17 cellular contexts compared by ENCODE assay signal in genomic region chr4:61572160-61572559, GRCh38.
A peak's percentile ranks its signal among the peaks of the same experiment; 100 is the strongest.
DNase-seq lines count a peak whose midpoint lies in the region; ATAC-seq and TF ChIP-seq lines count a peak whose summit lies in the region.
"Had no signal": no experiment of that assay in that cellular context is flagged by ENCODE, and none has a peak within 500 bp of the region (broad histone marks: within the 10 kb centered on the region; RNA-seq: fewer than 3 reads in every experiment).

No MANE protein-coding gene starts in this region.

- H3K9me3 ChIP-seq in mesenchymal stem cell (ENCODE audit: control insufficient read depth, low read length) (no peaks in the 10 kb centered on the region), prostate gland (no peaks in the 10 kb centered on the region), Karpas-422 (ENCODE audit: low read length) (peaks cover 39% of the 10 kb centered on the region)
- H3K9me3 ChIP-seq: mucosa of descending colon, thoracic aorta had no signal

- no peak overlapping the region for H2BK12ac ChIP-seq in mesenchymal stem cell (ENCODE audit: low read length in 2 of 2)

- TF ChIP-seq POLR2A in prostate gland (IDR thresholded peaks at IDR 0.05) (no peak), GM18505 (IDR thresholded peaks at IDR 0.05; ENCODE audit: borderline replicate concordance, extremely low read depth, insufficient read depth, insufficient read length) (no peak)

- DNase-seq in HL-60 (ENCODE audit: low read depth in 1 of 2, low spot score in 1 of 2) (peak; percentile 14 to 20), NOMO-1 treated with dmso at 0.1 percent for 144 hours (lab: John Stamatoyannopoulos, UW; ENCODE audit: unreplicated experiment) (peak; percentile 26), astrocyte of the hippocampus (ENCODE audit: low read depth, low spot score) (peak; percentile 72), mesenchymal stem cell (peak; percentile 76), prostate gland (ENCODE audit: low spot score) (no peak), Karpas-422 (no peak)
- DNase-seq: activated CD4-positive, alpha-beta memory T cell treated with anti-CD3 and anti-CD28 coated beads for 36 hours; aorta; DMS79; mucosa of descending colon; NCI-H1436; NCI-H345; RPMI8226 had no signal

- TF ChIP-seq CTCF in HL-60 (IDR thresholded peaks at IDR 0.05; ENCODE audit: insufficient read depth, low read length) (no peak), prostate gland (IDR thresholded peaks at IDR 0.05) (no peak)

- H2AFZ ChIP-seq in mesenchymal stem cell (ENCODE audit: low read depth, low read length) (no peak overlapping the region), Karpas-422 (ENCODE audit: low read length) (no peak overlapping the region)

- no peak overlapping the region for H2BK15ac ChIP-seq in mesenchymal stem cell (ENCODE audit: low read depth, poor library complexity, severe bottlenecking)

- H3K4me2 ChIP-seq in mesenchymal stem cell (ENCODE audit: low read length, poor library complexity, severe bottlenecking): no peak overlapping the region
- no peak overlapping the region for H3K4me2 ChIP-seq in Karpas-422 (ENCODE audit: low read depth, low read length, poor library complexity, severe bottlenecking)

- H3K27me3 ChIP-seq in HL-60 (ENCODE audit: insufficient read depth, poor library complexity, severe bottlenecking): no peaks in the 10 kb centered on the region
- no peaks in the 10 kb centered on the region for H3K27me3 ChIP-seq in mesenchymal stem cell (ENCODE audit: control insufficient read depth in 1 of 2, insufficient read depth in 1 of 2, low read length in 2 of 2)
- no peaks in the 10 kb centered on the region for H3K27me3 ChIP-seq in prostate gland (replicated peaks; ENCODE audit: insufficient read depth)
- H3K27me3 ChIP-seq in Karpas-422 (ENCODE audit: low read length): no peaks in the 10 kb centered on the region

- H3K4me3 ChIP-seq in HL-60 (replicated peaks; ENCODE audit: insufficient read depth, low read length) (no peak overlapping the region), mesenchymal stem cell (ENCODE audit: insufficient read depth in 1 of 2, low read depth in 1 of 2, low read length in 2 of 2) (no peak overlapping the region), prostate gland (no peak overlapping the region), Karpas-422 (ENCODE audit: low read length) (no peak overlapping the region)
- H3K4me3 ChIP-seq: mucosa of descending colon, thoracic aorta had no signal

- H4K8ac ChIP-seq in mesenchymal stem cell (ENCODE audit: low read length): no peak overlapping the region

- H3K23ac ChIP-seq in mesenchymal stem cell (ENCODE audit: low read length in 2 of 2): no peak overlapping the region

- no peaks in the 10 kb centered on the region for H3K9me2 ChIP-seq in Karpas-422 (replicated peaks; ENCODE audit: insufficient read depth, low read length)

- intact Hi-C loops in prostate gland (cut with DNase I): no loop called here

- ATAC-seq in GM18858 (IDR thresholded peaks at IDR 0.05; ENCODE audit: unreplicated experiment) (no peak), GM18505 (IDR thresholded peaks at IDR 0.05; ENCODE audit: unreplicated experiment) (no peak)
- ATAC-seq: activated T-helper 17 cell treated with anti-CD3 and anti-CD28 coated beads, Interleukin-2, amount 50 U/mL, for 72 hours; mucosa of descending colon had no signal

- H3K79me1 ChIP-seq in mesenchymal stem cell (replicated peaks; ENCODE audit: low read length, poor library complexity, severe bottlenecking): no peaks in the 10 kb centered on the region

- no peak overlapping the region for H3K9ac ChIP-seq in mesenchymal stem cell (ENCODE audit: low read length)
- no peak overlapping the region for H3K9ac ChIP-seq in Karpas-422 (ENCODE audit: low read length)

- H3K4ac ChIP-seq in mesenchymal stem cell (ENCODE audit: low read depth in 1 of 2, low read length in 2 of 2): no peak overlapping the region

- no CpG with 5 or more reads among the region's 2 CpGs for WGBS in mesenchymal stem cell
- WGBS in prostate gland: 57% methylated on average over 2 of the region's 2 CpGs

- no peak overlapping the region for H4K91ac ChIP-seq in mesenchymal stem cell (ENCODE audit: low read length)

- no peaks in the 10 kb centered on the region for H4K20me1 ChIP-seq in Karpas-422 (ENCODE audit: insufficient read depth, low read depth, low read length)

- no peaks in the 10 kb centered on the region for H3K36me3 ChIP-seq in mesenchymal stem cell (ENCODE audit: control insufficient read depth in 1 of 2, insufficient read depth in 2 of 2, low read depth in 1 of 2, low read length in 2 of 2)
- H3K36me3 ChIP-seq in prostate gland: no peaks in the 10 kb centered on the region
- H3K36me3 ChIP-seq in Karpas-422 (ENCODE audit: insufficient read depth, low read length): no peaks in the 10 kb centered on the region
- H3K36me3 ChIP-seq: thoracic aorta had no signal

- no peak overlapping the region for H3K18ac ChIP-seq in mesenchymal stem cell (ENCODE audit: low read depth in 1 of 2, low read length in 2 of 2)

- no peak overlapping the region for H2AK5ac ChIP-seq in mesenchymal stem cell (ENCODE audit: low read length, severe bottlenecking)

- H3K79me2 ChIP-seq in Karpas-422 (ENCODE audit: low read length): no peaks in the 10 kb centered on the region

- H3K4me1 ChIP-seq in mesenchymal stem cell (ENCODE audit: control insufficient read depth, insufficient read depth, low read depth, low read length) (no peaks in the 10 kb centered on the region), prostate gland (replicated peaks) (no peaks in the 10 kb centered on the region), Karpas-422 (ENCODE audit: low read length) (no peaks in the 10 kb centered on the region)

- no peak overlapping the region for H3K14ac ChIP-seq in mesenchymal stem cell (ENCODE audit: low read length in 2 of 2)

- H2BK120ac ChIP-seq in mesenchymal stem cell (ENCODE audit: low read depth, low read length): no peak overlapping the region

- H3K27ac ChIP-seq in HL-60 (replicated peaks) (no peak overlapping the region), mesenchymal stem cell (ENCODE audit: low read length, poor library complexity, severe bottlenecking) (no peak overlapping the region), prostate gland (no peak overlapping the region), Karpas-422 (ENCODE audit: low read length) (no peak overlapping the region)
- H3K27ac ChIP-seq: thoracic aorta had no signal

- no peak overlapping the region for H2BK5ac ChIP-seq in mesenchymal stem cell (ENCODE audit: low read depth, low read length, poor library complexity, severe bottlenecking)

Comparison
In these comparisons a context has a peak if more than half of its experiments do, and no peak if none do; other contexts are left out.
1. DNase-seq: peak in HL-60 (2 of 2), NOMO-1 treated with dmso at 0.1 percent for 144 hours (single experiment), astrocyte of the hippocampus (single experiment) and mesenchymal stem cell (single experiment); none in prostate gland (single experiment) and Karpas-422 (single experiment).